8 cellular contexts compared by ENCODE assay signal in genomic region chr17:81916246-81917001, GRCh38. TPM values are rescaled to one million over a fixed set of nuclear protein-coding genes. Genes with fewer than 3 reads are reported as not detected.
A peak's percentile ranks its signal among the peaks of the same experiment; 100 is the strongest.
DNase-seq lines count a peak whose midpoint lies in the region; ATAC-seq, FAIRE-seq and TF ChIP-seq lines count a peak whose summit lies in the region.
"Not testable (repeated sequence)": the region's sequence is repeated elsewhere in the genome, so short reads cannot be mapped to it uniquely, and the experiment has no call there.

No MANE protein-coding gene starts in this region.

- H3K9me2 ChIP-seq in Karpas-422 (replicated peaks; ENCODE audit: insufficient read depth, low read length) = not testable (repeated sequence)

- H3K9me3 Mint-ChIP-seq in activated naive CD4-positive, alpha-beta T cell treated with anti-CD3 and anti-CD28 coated beads, Interleukin-2, amount 50 U/mL, for 72 hours = not testable (repeated sequence)

- intact Hi-C loops in endothelial cell of umbilical vein (cut with micrococcal nuclease); HepG2 (cut with micrococcal nuclease; ENCODE audit: unreplicated experiment): not testable (repeated sequence)

- not testable (repeated sequence) for ATAC-seq in activated naive CD4-positive, alpha-beta T cell treated with anti-CD3 and anti-CD28 coated beads, Interleukin-2, amount 50 U/mL, for 72 hours
- ATAC-seq in HepG2 = peak; percentile 29

- not testable (repeated sequence) for H3K27me3 ChIP-seq in Karpas-422 (ENCODE audit: low read length); endothelial cell of umbilical vein (ENCODE audit: control insufficient read depth in 2 of 2, insufficient read depth in 2 of 2, low read length in 2 of 2); HepG2 (ENCODE audit: control insufficient read depth in 1 of 2, insufficient read depth in 2 of 2, low read length in 2 of 2); rectal smooth muscle tissue (ENCODE audit: control insufficient read depth, insufficient read depth, low read length)

- not testable (repeated sequence) for BruUV-seq in endothelial cell of umbilical vein (replicated peaks; lab: Mats Ljungman, UMichigan); HepG2 (replicated peaks; lab: Mats Ljungman, UMichigan)

- peak overlapping the region; percentile 22 to 88 for H3K27ac Mint-ChIP-seq in activated naive CD4-positive, alpha-beta T cell treated with anti-CD3 and anti-CD28 coated beads, Interleukin-2, amount 50 U/mL, for 72 hours

- 53% methylated on average over 21 of the region's 21 CpGs for WGBS in HepG2 (ENCODE audit: low lambda C conversion rate)

- not testable (repeated sequence) for H3K9me1 ChIP-seq in endothelial cell of umbilical vein (replicated peaks; ENCODE audit: control insufficient read depth, extremely low read depth, insufficient read depth, low read length)

- H3K27ac ChIP-seq in 22Rv1 (peak overlapping the region; percentile 74), SK-N-MC (0 out of 2 replicates have a peak overlapping the region, but pooled peaks have one; percentile 19), HepG2 (ENCODE audit: extremely low read length, insufficient read depth, low read length) (peak overlapping the region; percentile 46)
- not testable (repeated sequence) for H3K27ac ChIP-seq in Karpas-422 (ENCODE audit: low read length); endothelial cell of umbilical vein (ENCODE audit: insufficient read depth, low read depth, low read length); rectal smooth muscle tissue (ENCODE audit: low read depth, low read length)

- DNase-seq in Karpas-422; SK-N-MC (ENCODE audit: low read depth, low spot score); activated naive CD4-positive, alpha-beta T cell treated with anti-CD3 and anti-CD28 coated beads, Interleukin-2, amount 50 U/mL, for 72 hours (ENCODE audit: low spot score in 2 of 2); endothelial cell of umbilical vein (ENCODE audit: low read depth, low spot score): not testable (repeated sequence)
- peak; percentile 74 for DNase-seq in HepG2 (ENCODE audit: low spot score)

- not testable (repeated sequence) for H3K36me3 ChIP-seq in ES-I3 (ENCODE audit: insufficient read depth, low read length); Karpas-422 (ENCODE audit: insufficient read depth, low read length)
- peaks cover 35% of the 10 kb centered on the region; the same call in 1 of the 2 replicates for H3K36me3 ChIP-seq in SK-N-MC (ENCODE audit: insufficient read depth, low read length)
- H3K36me3 ChIP-seq in endothelial cell of umbilical vein (ENCODE audit: control insufficient read depth in 2 of 2, extremely low read depth in 1 of 2, insufficient read depth in 2 of 2, low read length in 2 of 2) = peaks cover 7 to 42% of the 10 kb centered on the region in 2 experiments
- H3K36me3 ChIP-seq in HepG2 (replicated peaks in 1 of 2; ENCODE audit: control insufficient read depth in 1 of 2, insufficient read depth in 2 of 2, low read length in 2 of 2) = peaks cover 36 to 64% of the 10 kb centered on the region in 2 experiments
- peaks cover 40% of the 10 kb centered on the region for H3K36me3 ChIP-seq in rectal smooth muscle tissue (ENCODE audit: control insufficient read depth, insufficient read depth, low read length)

- peaks cover 17% of the 10 kb centered on the region; the same call in 1 of the 2 replicates for H4K20me1 ChIP-seq in Karpas-422 (ENCODE audit: insufficient read depth, low read depth, low read length)
- H4K20me1 ChIP-seq in endothelial cell of umbilical vein (replicated peaks; ENCODE audit: control insufficient read depth, extremely low read depth, insufficient read depth, low read length); HepG2 (ENCODE audit: insufficient read depth, low read length): not testable (repeated sequence)

- FAIRE-seq in endothelial cell of umbilical vein (lab: Jason Lieb, UNC) = not testable (repeated sequence)
- peak; percentile 90 for FAIRE-seq in HepG2 (lab: Jason Lieb, UNC)

- H3K36me3 Mint-ChIP-seq in activated naive CD4-positive, alpha-beta T cell treated with anti-CD3 and anti-CD28 coated beads, Interleukin-2, amount 50 U/mL, for 72 hours = not testable (repeated sequence)

- peak overlapping the region; percentile 85; the same call in 1 of the 2 replicates for H3K9ac ChIP-seq in ES-I3 (ENCODE audit: low read depth, low read length)
- H3K9ac ChIP-seq in Karpas-422 (ENCODE audit: low read length) = peak overlapping the region; percentile 81
- peak overlapping the region; percentile 74 for H3K9ac ChIP-seq in SK-N-MC (ENCODE audit: insufficient read length)
- not testable (repeated sequence) for H3K9ac ChIP-seq in endothelial cell of umbilical vein (replicated peaks; ENCODE audit: extremely low read depth, insufficient read depth, low read length); rectal smooth muscle tissue (ENCODE audit: low read length)
- H3K9ac ChIP-seq in HepG2 (ENCODE audit: insufficient read depth, low read depth, low read length) = peak overlapping the region; percentile 82

- in situ Hi-C loops in HepG2 (cut with HindIII; ENCODE audit: extremely low pct_ligation_motif_present, low pct_unique_long_range_greater_than_20kb) = not testable (repeated sequence)

- TF ChIP-seq POLR2A in endothelial cell of umbilical vein (IDR thresholded peaks at IDR 0.05; ENCODE audit: low read depth, low read length) = not testable (repeated sequence)
- peak; percentile 39 to 67; a peak in 2 of 4 replicates for TF ChIP-seq POLR2A in HepG2 (IDR thresholded peaks at IDR 0.05; ENCODE audit: insufficient read depth in 1 of 2, low read depth in 2 of 2, low read length in 2 of 2)

- POLR2A ChIA-PET in endothelial cell of umbilical vein (lab: Charles Lee) (interaction anchor here (0.7 kb wide), 1 partner anchor 12 kb away, joined by 8 read pairs; no protein-coding TSS in a partner anchor), HepG2 (lab: Yijun Ruan, JAX) (interaction anchor here (0.7 to 2.8 kb wide), 12 partner anchors 10 to 121 kb away, joined by 3 to 49 read pairs (median 5); partner anchors contain the start of genes ALYREF, ANAPC11, DCXR and MAFG)

- TF ChIP-seq RAD21 in HepG2 (CRISPR knock-in tag; IDR thresholded peaks at IDR 0.05) = not testable (repeated sequence)

- CTCF ChIA-PET in endothelial cell of umbilical vein (lab: Charles Lee) = interaction anchor here (1.1 kb wide), 2 partner anchors 10 to 12 kb away, joined by 4 to 6 read pairs; no protein-coding TSS in a partner anchor
- CTCF ChIA-PET in HepG2 (lab: Yijun Ruan, JAX; ENCODE audit: low intra/inter-chr PET ratio, low total read pairs) = not testable (repeated sequence)

- TF ChIP-seq EP300 in HepG2 (IDR thresholded peaks at IDR 0.05; ENCODE audit: low read depth in 2 of 2, low read length in 2 of 2); HepG2 (CRISPR knock-in tag; IDR thresholded peaks at IDR 0.05; ENCODE audit: borderline replicate concordance): not testable (repeated sequence)

- peak overlapping the region; percentile 92 for H3K4me2 ChIP-seq in Karpas-422 (ENCODE audit: low read depth, low read length, poor library complexity, severe bottlenecking)
- H3K4me2 ChIP-seq in endothelial cell of umbilical vein (ENCODE audit: insufficient read depth, low read length) = peak overlapping the region; percentile 74
- H3K4me2 ChIP-seq in HepG2 (ENCODE audit: low read depth, low read length) = peak overlapping the region; percentile 94

- H2AFZ ChIP-seq in Karpas-422 (ENCODE audit: low read length); endothelial cell of umbilical vein (ENCODE audit: low read depth, low read length); HepG2 (ENCODE audit: low read length): not testable (repeated sequence)

- H3K4me3 ChIP-seq in Karpas-422 (ENCODE audit: low read length) (peak overlapping the region; percentile 83), SK-N-MC (peak overlapping the region; percentile 82), endothelial cell of umbilical vein (replicated peaks in 1 of 3; ENCODE audit: insufficient read depth in 1 of 3, low read depth in 1 of 3, low read length in 3 of 3) (peak overlapping the region in 1 of 3 experiments; percentile 55), HepG2 (replicated peaks in 1 of 3; ENCODE audit: insufficient read depth in 1 of 3, low read depth in 2 of 3, low read length in 3 of 3) (peak overlapping the region; percentile 87 to 94 (median 93)), rectal smooth muscle tissue (ENCODE audit: low read length) (peak overlapping the region; percentile 70)

- TF ChIP-seq CTCF in 22Rv1 (IDR thresholded peaks at IDR 0.05); endothelial cell of umbilical vein (IDR thresholded peaks at IDR 0.05; ENCODE audit: extremely low read depth in 1 of 2, insufficient read depth in 1 of 2, low read depth in 1 of 2, low read length in 2 of 2); HepG2 (CRISPR knock-in tag; IDR thresholded peaks at IDR 0.05): not testable (repeated sequence)

- not testable (repeated sequence) for H3K4me1 ChIP-seq in ES-I3 (ENCODE audit: insufficient read depth, low read length); endothelial cell of umbilical vein (ENCODE audit: control insufficient read depth, extremely low read depth, insufficient read depth, low read length); rectal smooth muscle tissue (ENCODE audit: control insufficient read depth, insufficient read depth, low read length)
- H3K4me1 ChIP-seq in Karpas-422 (ENCODE audit: low read length) = peaks cover 14% of the 10 kb centered on the region
- peaks cover 34% of the 10 kb centered on the region for H3K4me1 ChIP-seq in HepG2 (ENCODE audit: insufficient read depth, low read length)

- dilution Hi-C loops in endothelial cell of umbilical vein (cut with MboI; ENCODE audit: extremely low pct_ligation_motif_present, low sequenced_read_pairs) = not testable (repeated sequence)

- H3K79me2 ChIP-seq in Karpas-422 (ENCODE audit: low read length) (peaks cover 27% of the 10 kb centered on the region), endothelial cell of umbilical vein (ENCODE audit: control insufficient read depth, insufficient read depth, low read length) (peaks cover 26% of the 10 kb centered on the region), HepG2 (ENCODE audit: insufficient read depth, low read length) (peaks cover 37% of the 10 kb centered on the region)

- H3K9me3 ChIP-seq in ES-I3 (ENCODE audit: control insufficient read depth, insufficient read depth, low read length); Karpas-422 (ENCODE audit: low read length); SK-N-MC (ENCODE audit: low read depth, low read length); endothelial cell of umbilical vein (replicated peaks; ENCODE audit: control insufficient read depth, insufficient read depth, low read length); HepG2 (ENCODE audit: low read length): not testable (repeated sequence)

RNA-seq across cellular contexts. Expression of gene SIRT7, which starts 1.6 kb away (rescaled TPM):
- 19.6 and 33.7 TPM in 2 replicates for total RNA-seq in Karpas-422 (2014; rRNA removed; shearing (Covaris generic); ENCODE audit: low replicate concordance)
- 10 to 100 TPM; 35.7 to 43.7 TPM for total RNA-seq in activated naive CD4-positive, alpha-beta T cell treated with anti-CD3 and anti-CD28 coated beads, Interleukin-2, amount 50 U/mL, for 72 hours
- total RNA-seq in endothelial cell of umbilical vein (24.3 and 28.8 TPM in 2 replicates), HepG2 (2016; rRNA removed; fragmentation: Illumina TruSeq; extraction: Trizol) (14.5 and 24.8 TPM in 2 replicates)
- polyA plus RNA-seq in endothelial cell of umbilical vein (9.5 and 11.6 TPM in 2 replicates), HepG2 (2011; rRNA removed) (8.3 and 10.9 TPM in 2 replicates)
- 5.6 and 7.1 TPM in 2 replicates for polyA plus RNA-seq in endothelial cell of umbilical vein (2011; cell fraction: cytosol; rRNA removed)
- 37.6 and 38.6 TPM in 2 replicates for polyA plus RNA-seq in endothelial cell of umbilical vein (2011; cell fraction: nucleus; rRNA removed)
- polyA plus RNA-seq in endothelial cell of umbilical vein (2012) = 14.2 and 15.4 TPM in 2 replicates
- 13.1 and 18.4 TPM in 2 replicates for polyA minus RNA-seq in endothelial cell of umbilical vein
- polyA minus RNA-seq in endothelial cell of umbilical vein (2011; cell fraction: cytosol; rRNA and poly(A)+ RNA removed) = 23.1 TPM
- polyA minus RNA-seq in endothelial cell of umbilical vein (2011; cell fraction: nucleus; rRNA and poly(A)+ RNA removed) = 19.7 and 32.4 TPM in 2 replicates
- total RNA-seq in HepG2 (2016; cell fraction: cytosol; rRNA removed; fragmentation: Illumina TruSeq; extraction: Trizol; ENCODE audit: low read depth) = 71.6 and 74.9 TPM in 2 replicates
- total RNA-seq in HepG2 (2016; cell fraction: insoluble cytoplasmic fraction; rRNA removed; fragmentation: Illumina TruSeq; extraction: Trizol) = 13.5 and 25.0 TPM in 2 replicates
- 27.9 and 28.8 TPM in 2 replicates for total RNA-seq in HepG2 (2016; cell fraction: membrane; rRNA removed; fragmentation: Illumina TruSeq; extraction: Trizol)
- total RNA-seq in HepG2 (2016; cell fraction: nucleus; rRNA removed; fragmentation: Illumina TruSeq; extraction: Trizol) = 28.8 and 33.6 TPM in 2 replicates
- polyA plus RNA-seq in HepG2 (2011; cell fraction: cytosol; rRNA removed) = 5.9 and 7.5 TPM in 2 replicates
- 73.2 and 80.4 TPM in 2 replicates for polyA plus RNA-seq in HepG2 (2011; cell fraction: nucleus; rRNA removed)
- polyA plus RNA-seq in HepG2 (2012) = 12.4 and 18.7 TPM in 2 replicates
- polyA plus RNA-seq in HepG2 (2016; cell fraction: cytosol; fragmentation: Illumina TruSeq; extraction: Trizol; ENCODE audit: low read depth) = 8.7 and 9.0 TPM in 2 replicates
- 13.6 and 15.2 TPM in 2 replicates for polyA plus RNA-seq in HepG2 (2016; cell fraction: insoluble cytoplasmic fraction; fragmentation: Illumina TruSeq; extraction: Trizol; ENCODE audit: low read depth)
- polyA plus RNA-seq in HepG2 (2016; cell fraction: membrane; fragmentation: Illumina TruSeq; extraction: Trizol; ENCODE audit: low read depth) = 12.2 and 12.4 TPM in 2 replicates
- polyA plus RNA-seq in HepG2 (2016; cell fraction: nucleus; fragmentation: Illumina TruSeq; extraction: Trizol; ENCODE audit: insufficient read depth, low read depth) = 87.1 and 90.3 TPM in 2 replicates
- 38.8 and 69.4 TPM in 2 replicates for polyA minus RNA-seq in HepG2 (2011; rRNA and poly(A)+ RNA removed; ENCODE audit: low replicate concordance)
- 8.9 and 16.0 TPM in 2 replicates for polyA minus RNA-seq in HepG2 (2011; cell fraction: cytosol; rRNA and poly(A)+ RNA removed)
- polyA minus RNA-seq in HepG2 (2011; cell fraction: nucleus; rRNA and poly(A)+ RNA removed) = 22.5 and 26.8 TPM in 2 replicates

RNA-seq across cellular contexts. Expression of gene PCYT2, which starts 5.2 kb away (rescaled TPM):
- 20.9 and 72.3 TPM in 2 replicates for total RNA-seq in Karpas-422 (2014; rRNA removed; shearing (Covaris generic); ENCODE audit: low replicate concordance)
- 10 to 100 TPM; 16.4 to 20.1 TPM for total RNA-seq in activated naive CD4-positive, alpha-beta T cell treated with anti-CD3 and anti-CD28 coated beads, Interleukin-2, amount 50 U/mL, for 72 hours
- total RNA-seq in endothelial cell of umbilical vein (52.3 and 57.1 TPM in 2 replicates), HepG2 (2016; rRNA removed; fragmentation: Illumina TruSeq; extraction: Trizol) (240 and 297 TPM in 2 replicates)
- polyA plus RNA-seq in endothelial cell of umbilical vein (52.0 and 54.6 TPM in 2 replicates), HepG2 (2011; rRNA removed) (147 and 222 TPM in 2 replicates)
- 46.0 and 49.9 TPM in 2 replicates for polyA plus RNA-seq in endothelial cell of umbilical vein (2011; cell fraction: cytosol; rRNA removed)
- polyA plus RNA-seq in endothelial cell of umbilical vein (2011; cell fraction: nucleus; rRNA removed) = 75.1 and 77.2 TPM in 2 replicates
- polyA plus RNA-seq in endothelial cell of umbilical vein (2012) = 25.4 and 27.0 TPM in 2 replicates
- polyA minus RNA-seq in endothelial cell of umbilical vein = 34.8 and 35.2 TPM in 2 replicates
- polyA minus RNA-seq in endothelial cell of umbilical vein (2011; cell fraction: cytosol; rRNA and poly(A)+ RNA removed) = 16.9 TPM
- polyA minus RNA-seq in endothelial cell of umbilical vein (2011; cell fraction: nucleus; rRNA and poly(A)+ RNA removed) = 11.0 and 18.7 TPM in 2 replicates
- 152 and 156 TPM in 2 replicates for total RNA-seq in HepG2 (2016; cell fraction: cytosol; rRNA removed; fragmentation: Illumina TruSeq; extraction: Trizol; ENCODE audit: low read depth)
- total RNA-seq in HepG2 (2016; cell fraction: insoluble cytoplasmic fraction; rRNA removed; fragmentation: Illumina TruSeq; extraction: Trizol) = 223 and 298 TPM in 2 replicates
- 178 and 208 TPM in 2 replicates for total RNA-seq in HepG2 (2016; cell fraction: membrane; rRNA removed; fragmentation: Illumina TruSeq; extraction: Trizol)
- 220 and 223 TPM in 2 replicates for total RNA-seq in HepG2 (2016; cell fraction: nucleus; rRNA removed; fragmentation: Illumina TruSeq; extraction: Trizol)
- polyA plus RNA-seq in HepG2 (2011; cell fraction: cytosol; rRNA removed) = 94.7 and 118 TPM in 2 replicates
- 1,015 and 1,225 TPM in 2 replicates for polyA plus RNA-seq in HepG2 (2011; cell fraction: nucleus; rRNA removed)
- polyA plus RNA-seq in HepG2 (2012) = 124 and 128 TPM in 2 replicates
- 113 and 134 TPM in 2 replicates for polyA plus RNA-seq in HepG2 (2016; cell fraction: cytosol; fragmentation: Illumina TruSeq; extraction: Trizol; ENCODE audit: low read depth)
- 235 and 242 TPM in 2 replicates for polyA plus RNA-seq in HepG2 (2016; cell fraction: insoluble cytoplasmic fraction; fragmentation: Illumina TruSeq; extraction: Trizol; ENCODE audit: low read depth)
- polyA plus RNA-seq in HepG2 (2016; cell fraction: membrane; fragmentation: Illumina TruSeq; extraction: Trizol; ENCODE audit: low read depth) = 149 and 175 TPM in 2 replicates
- 499 and 551 TPM in 2 replicates for polyA plus RNA-seq in HepG2 (2016; cell fraction: nucleus; fragmentation: Illumina TruSeq; extraction: Trizol; ENCODE audit: insufficient read depth, low read depth)
- 38.6 and 144 TPM in 2 replicates for polyA minus RNA-seq in HepG2 (2011; rRNA and poly(A)+ RNA removed; ENCODE audit: low replicate concordance)
- 47.2 and 54.9 TPM in 2 replicates for polyA minus RNA-seq in HepG2 (2011; cell fraction: cytosol; rRNA and poly(A)+ RNA removed)
- 202 and 210 TPM in 2 replicates for polyA minus RNA-seq in HepG2 (2011; cell fraction: nucleus; rRNA and poly(A)+ RNA removed)

RNA-seq across cellular contexts. Expression of gene MAFG, which starts 11.1 kb away (rescaled TPM):
- 10.9 and 14.9 TPM in 2 replicates for total RNA-seq in Karpas-422 (2014; rRNA removed; shearing (Covaris generic); ENCODE audit: low replicate concordance)
- total RNA-seq in activated naive CD4-positive, alpha-beta T cell treated with anti-CD3 and anti-CD28 coated beads, Interleukin-2, amount 50 U/mL, for 72 hours = 10 to 100 TPM; 19.6 to 35.2 TPM
- 30.5 and 35.0 TPM in 2 replicates for total RNA-seq in endothelial cell of umbilical vein
- polyA plus RNA-seq in endothelial cell of umbilical vein = 27.6 and 28.0 TPM in 2 replicates
- 18.8 and 19.6 TPM in 2 replicates for polyA plus RNA-seq in endothelial cell of umbilical vein (2011; cell fraction: cytosol; rRNA removed)
- 91.2 and 91.3 TPM in 2 replicates for polyA plus RNA-seq in endothelial cell of umbilical vein (2011; cell fraction: nucleus; rRNA removed)
- 18.8 and 25.2 TPM in 2 replicates for polyA plus RNA-seq in endothelial cell of umbilical vein (2012)
- 19.3 and 20.4 TPM in 2 replicates for polyA minus RNA-seq in endothelial cell of umbilical vein
- 8.0 TPM for polyA minus RNA-seq in endothelial cell of umbilical vein (2011; cell fraction: cytosol; rRNA and poly(A)+ RNA removed)
- polyA minus RNA-seq in endothelial cell of umbilical vein (2011; cell fraction: nucleus; rRNA and poly(A)+ RNA removed) = 12.0 and 14.9 TPM in 2 replicates
- total RNA-seq in HepG2 (2016; rRNA removed; fragmentation: Illumina TruSeq; extraction: Trizol) = 12.4 and 14.5 TPM in 2 replicates
- total RNA-seq in HepG2 (2016; cell fraction: cytosol; rRNA removed; fragmentation: Illumina TruSeq; extraction: Trizol; ENCODE audit: low read depth) = 2.1 and 2.3 TPM in 2 replicates
- total RNA-seq in HepG2 (2016; cell fraction: insoluble cytoplasmic fraction; rRNA removed; fragmentation: Illumina TruSeq; extraction: Trizol) = 9.8 and 14.7 TPM in 2 replicates
- total RNA-seq in HepG2 (2016; cell fraction: membrane; rRNA removed; fragmentation: Illumina TruSeq; extraction: Trizol) = 7.6 TPM in 2 replicates
- 15.5 and 16.7 TPM in 2 replicates for total RNA-seq in HepG2 (2016; cell fraction: nucleus; rRNA removed; fragmentation: Illumina TruSeq; extraction: Trizol)
- 20.0 TPM in 2 replicates for polyA plus RNA-seq in HepG2 (2011; rRNA removed)
- 17.1 and 19.4 TPM in 2 replicates for polyA plus RNA-seq in HepG2 (2011; cell fraction: cytosol; rRNA removed)
- 98.2 and 128 TPM in 2 replicates for polyA plus RNA-seq in HepG2 (2011; cell fraction: nucleus; rRNA removed)
- 16.1 and 26.5 TPM in 2 replicates for polyA plus RNA-seq in HepG2 (2012)
- 1.4 and 1.6 TPM in 2 replicates for polyA plus RNA-seq in HepG2 (2016; cell fraction: cytosol; fragmentation: Illumina TruSeq; extraction: Trizol; ENCODE audit: low read depth)
- 9.2 and 10.7 TPM in 2 replicates for polyA plus RNA-seq in HepG2 (2016; cell fraction: insoluble cytoplasmic fraction; fragmentation: Illumina TruSeq; extraction: Trizol; ENCODE audit: low read depth)
- 4.3 and 4.6 TPM in 2 replicates for polyA plus RNA-seq in HepG2 (2016; cell fraction: membrane; fragmentation: Illumina TruSeq; extraction: Trizol; ENCODE audit: low read depth)
- 38.9 and 41.8 TPM in 2 replicates for polyA plus RNA-seq in HepG2 (2016; cell fraction: nucleus; fragmentation: Illumina TruSeq; extraction: Trizol; ENCODE audit: insufficient read depth, low read depth)
- 16.8 and 26.4 TPM in 2 replicates for polyA minus RNA-seq in HepG2 (2011; rRNA and poly(A)+ RNA removed; ENCODE audit: low replicate concordance)
- 8.0 and 9.5 TPM in 2 replicates for polyA minus RNA-seq in HepG2 (2011; cell fraction: cytosol; rRNA and poly(A)+ RNA removed)
- 11.9 and 15.8 TPM in 2 replicates for polyA minus RNA-seq in HepG2 (2011; cell fraction: nucleus; rRNA and poly(A)+ RNA removed)

RNA-seq across cellular contexts. Expression of gene NPB, which starts 14.4 kb away (rescaled TPM):
- total RNA-seq in Karpas-422 (2014; rRNA removed; shearing (Covaris generic); ENCODE audit: low replicate concordance) = 0.07 TPM in 1 of 2 replicates, not detected in the other
- under 1 TPM in 1 of 2 donors, not detected in 1; 0.27 TPM for total RNA-seq in activated naive CD4-positive, alpha-beta T cell treated with anti-CD3 and anti-CD28 coated beads, Interleukin-2, amount 50 U/mL, for 72 hours
- total RNA-seq in endothelial cell of umbilical vein (0.42 TPM in 1 of 2 replicates, not detected in the other), HepG2 (2016; rRNA removed; fragmentation: Illumina TruSeq; extraction: Trizol) (0.56 and 0.93 TPM in 2 replicates)
- polyA plus RNA-seq in endothelial cell of umbilical vein (0.33 and 0.81 TPM in 2 replicates), HepG2 (2011; rRNA removed) (0.11 and 0.22 TPM in 2 replicates)
- 0.09 and 0.23 TPM in 2 replicates for polyA plus RNA-seq in endothelial cell of umbilical vein (2011; cell fraction: cytosol; rRNA removed)
- polyA plus RNA-seq in endothelial cell of umbilical vein (2011; cell fraction: nucleus; rRNA removed) = not detected in 2 replicates
- polyA plus RNA-seq in endothelial cell of umbilical vein (2012) = 0.41 TPM in 1 of 2 replicates, not detected in the other
- polyA minus RNA-seq in endothelial cell of umbilical vein = not detected in 2 replicates
- polyA minus RNA-seq in endothelial cell of umbilical vein (2011; cell fraction: cytosol; rRNA and poly(A)+ RNA removed) = not detected
- polyA minus RNA-seq in endothelial cell of umbilical vein (2011; cell fraction: nucleus; rRNA and poly(A)+ RNA removed) = not detected in 2 replicates
- total RNA-seq in HepG2 (2016; cell fraction: cytosol; rRNA removed; fragmentation: Illumina TruSeq; extraction: Trizol; ENCODE audit: low read depth) = 0.97 and 1.1 TPM in 2 replicates
- total RNA-seq in HepG2 (2016; cell fraction: insoluble cytoplasmic fraction; rRNA removed; fragmentation: Illumina TruSeq; extraction: Trizol) = 0.34 and 0.69 TPM in 2 replicates
- total RNA-seq in HepG2 (2016; cell fraction: membrane; rRNA removed; fragmentation: Illumina TruSeq; extraction: Trizol) = 0.59 and 0.69 TPM in 2 replicates
- 0.31 and 0.44 TPM in 2 replicates for total RNA-seq in HepG2 (2016; cell fraction: nucleus; rRNA removed; fragmentation: Illumina TruSeq; extraction: Trizol)
- 0.59 and 0.70 TPM in 2 replicates for polyA plus RNA-seq in HepG2 (2011; cell fraction: cytosol; rRNA removed)
- polyA plus RNA-seq in HepG2 (2011; cell fraction: nucleus; rRNA removed) = 0.52 and 0.66 TPM in 2 replicates
- 1.6 TPM in 1 of 2 replicates, not detected in the other for polyA plus RNA-seq in HepG2 (2012)
- 1.2 and 1.7 TPM in 2 replicates for polyA plus RNA-seq in HepG2 (2016; cell fraction: cytosol; fragmentation: Illumina TruSeq; extraction: Trizol; ENCODE audit: low read depth)
- 0.17 and 0.43 TPM in 2 replicates for polyA plus RNA-seq in HepG2 (2016; cell fraction: insoluble cytoplasmic fraction; fragmentation: Illumina TruSeq; extraction: Trizol; ENCODE audit: low read depth)
- 0.80 and 0.88 TPM in 2 replicates for polyA plus RNA-seq in HepG2 (2016; cell fraction: membrane; fragmentation: Illumina TruSeq; extraction: Trizol; ENCODE audit: low read depth)
- polyA plus RNA-seq in HepG2 (2016; cell fraction: nucleus; fragmentation: Illumina TruSeq; extraction: Trizol; ENCODE audit: insufficient read depth, low read depth) = 1.3 TPM in 1 of 2 replicates, not detected in the other
- 0.80 and 1.6 TPM in 2 replicates for polyA minus RNA-seq in HepG2 (2011; rRNA and poly(A)+ RNA removed; ENCODE audit: low replicate concordance)
- polyA minus RNA-seq in HepG2 (2011; cell fraction: cytosol; rRNA and poly(A)+ RNA removed) = 0.53 TPM in 1 of 2 replicates, not detected in the other
- 0.26 and 0.75 TPM in 2 replicates for polyA minus RNA-seq in HepG2 (2011; cell fraction: nucleus; rRNA and poly(A)+ RNA removed)

RNA-seq across cellular contexts. Expression of gene PYCR1, which starts 20.7 kb away (rescaled TPM):
- total RNA-seq in Karpas-422 (2014; rRNA removed; shearing (Covaris generic); ENCODE audit: low replicate concordance) = not detected in 2 replicates
- 10 to 100 TPM; 30.3 to 75.1 TPM for total RNA-seq in activated naive CD4-positive, alpha-beta T cell treated with anti-CD3 and anti-CD28 coated beads, Interleukin-2, amount 50 U/mL, for 72 hours
- 77.7 and 85.3 TPM in 2 replicates for total RNA-seq in endothelial cell of umbilical vein
- polyA plus RNA-seq in endothelial cell of umbilical vein = 94.8 and 124 TPM in 2 replicates
- polyA plus RNA-seq in endothelial cell of umbilical vein (2011; cell fraction: cytosol; rRNA removed) = 75.4 and 97.2 TPM in 2 replicates
- 44.2 and 51.9 TPM in 2 replicates for polyA plus RNA-seq in endothelial cell of umbilical vein (2011; cell fraction: nucleus; rRNA removed)
- polyA plus RNA-seq in endothelial cell of umbilical vein (2012) = 92.9 and 125 TPM in 2 replicates
- polyA minus RNA-seq in endothelial cell of umbilical vein = 72.3 and 73.4 TPM in 2 replicates
- 53.4 TPM for polyA minus RNA-seq in endothelial cell of umbilical vein (2011; cell fraction: cytosol; rRNA and poly(A)+ RNA removed)
- polyA minus RNA-seq in endothelial cell of umbilical vein (2011; cell fraction: nucleus; rRNA and poly(A)+ RNA removed) = 9.2 and 11.4 TPM in 2 replicates
- 323 and 338 TPM in 2 replicates for total RNA-seq in HepG2 (2016; rRNA removed; fragmentation: Illumina TruSeq; extraction: Trizol)
- total RNA-seq in HepG2 (2016; cell fraction: cytosol; rRNA removed; fragmentation: Illumina TruSeq; extraction: Trizol; ENCODE audit: low read depth) = 107 and 137 TPM in 2 replicates
- total RNA-seq in HepG2 (2016; cell fraction: insoluble cytoplasmic fraction; rRNA removed; fragmentation: Illumina TruSeq; extraction: Trizol) = 327 and 331 TPM in 2 replicates
- total RNA-seq in HepG2 (2016; cell fraction: membrane; rRNA removed; fragmentation: Illumina TruSeq; extraction: Trizol) = 233 and 286 TPM in 2 replicates
- 125 and 146 TPM in 2 replicates for total RNA-seq in HepG2 (2016; cell fraction: nucleus; rRNA removed; fragmentation: Illumina TruSeq; extraction: Trizol)
- 338 and 382 TPM in 2 replicates for polyA plus RNA-seq in HepG2 (2011; rRNA removed)
- polyA plus RNA-seq in HepG2 (2011; cell fraction: cytosol; rRNA removed) = 241 and 431 TPM in 2 replicates
- 366 and 457 TPM in 2 replicates for polyA plus RNA-seq in HepG2 (2011; cell fraction: nucleus; rRNA removed)
- 191 and 311 TPM in 2 replicates for polyA plus RNA-seq in HepG2 (2012)
- 130 and 165 TPM in 2 replicates for polyA plus RNA-seq in HepG2 (2016; cell fraction: cytosol; fragmentation: Illumina TruSeq; extraction: Trizol; ENCODE audit: low read depth)
- polyA plus RNA-seq in HepG2 (2016; cell fraction: insoluble cytoplasmic fraction; fragmentation: Illumina TruSeq; extraction: Trizol; ENCODE audit: low read depth) = 344 and 389 TPM in 2 replicates
- 207 and 239 TPM in 2 replicates for polyA plus RNA-seq in HepG2 (2016; cell fraction: membrane; fragmentation: Illumina TruSeq; extraction: Trizol; ENCODE audit: low read depth)
- 253 and 265 TPM in 2 replicates for polyA plus RNA-seq in HepG2 (2016; cell fraction: nucleus; fragmentation: Illumina TruSeq; extraction: Trizol; ENCODE audit: insufficient read depth, low read depth)
- polyA minus RNA-seq in HepG2 (2011; rRNA and poly(A)+ RNA removed; ENCODE audit: low replicate concordance) = 104 and 478 TPM in 2 replicates
- polyA minus RNA-seq in HepG2 (2011; cell fraction: cytosol; rRNA and poly(A)+ RNA removed) = 138 and 160 TPM in 2 replicates
- polyA minus RNA-seq in HepG2 (2011; cell fraction: nucleus; rRNA and poly(A)+ RNA removed) = 31.5 and 42.4 TPM in 2 replicates
